Comparison of ENCODE assay signal across 40 cellular contexts in the genomic region with DNA sequence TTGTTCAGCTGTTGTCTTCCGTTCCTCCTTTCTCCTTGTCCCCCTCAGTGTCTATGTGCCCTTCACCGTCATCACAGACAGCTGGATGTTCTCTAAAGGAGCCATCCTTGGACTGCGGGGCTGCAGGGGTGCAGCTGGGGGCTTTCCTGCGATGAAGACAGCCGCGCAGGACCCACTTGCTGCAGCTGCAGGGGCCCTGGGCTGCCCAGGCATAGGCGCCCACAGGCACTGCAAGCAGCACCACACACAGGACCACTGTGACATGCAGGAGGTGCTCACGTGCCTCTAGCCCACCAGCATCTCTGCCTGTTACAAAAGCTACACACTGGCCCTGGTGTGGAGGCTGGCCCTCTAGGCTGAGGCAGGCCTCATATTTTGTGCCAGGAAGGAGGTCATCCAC. TPM values are rescaled to one million over a fixed set of nuclear protein-coding genes. Genes with fewer than 3 reads are reported as not detected.
"Had no signal": no experiment of that assay in that cellular context is flagged by ENCODE, and none has a peak within 500 bp of the region (broad histone marks: within the 10 kb centered on the region; RNA-seq: fewer than 3 reads in every experiment).

No MANE protein-coding gene starts in this region.

- H3K9me3 ChIP-seq: adrenal gland, ascending aorta, body of pancreas, breast epithelium had no signal

- H3K27me3 ChIP-seq: adrenal gland, ascending aorta, body of pancreas, brain microvascular endothelial cell, breast epithelium had no signal

- H3K27ac ChIP-seq: adrenal gland, ascending aorta, body of pancreas, brain microvascular endothelial cell, breast epithelium, cardiac muscle cell had no signal

- ATAC-seq: activated naive CD4-positive, alpha-beta T cell treated with anti-CD3 and anti-CD28 coated beads, Interleukin-2, amount 50 U/mL, for 72 hours; activated naive CD8-positive, alpha-beta T cell treated with anti-CD3 and anti-CD28 coated beads, Interleukin-2, amount 50 U/mL, for 24 hours; activated T-cell treated with anti-CD3 and anti-CD28 coated beads, Interleukin-2, amount 50 U/mL, for 4 hours; activated T-cell treated with anti-CD3 and anti-CD28 coated beads, Interleukin-2, amount 50 U/mL, for 72 hours; activated T-helper 17 cell treated with anti-CD3 and anti-CD28 coated beads, Interleukin-2, amount 50 U/mL, for 72 hours; body of pancreas had no signal

- H3K4me1 ChIP-seq: adrenal gland, ascending aorta, body of pancreas, breast epithelium had no signal

- DNase-seq: activated effector memory CD4-positive, alpha-beta T cell treated with anti-CD3 and anti-CD28 coated beads, Interleukin-2, amount 50 U/mL, for 16 hours; activated effector memory CD4-positive, alpha-beta T cell treated with Interleukin-2 at 50 U/mL for 16 hours; activated gamma-delta T cell; activated gamma-delta T cell treated with Interleukin-2 at 50 U/mL for 16 hours; activated naive CD4-positive, alpha-beta T cell; activated naive CD4-positive, alpha-beta T cell treated with anti-CD3 and anti-CD28 coated beads for 36 hours; activated naive CD4-positive, alpha-beta T cell treated with anti-CD3 and anti-CD28 coated beads, Interleukin-2, amount 10 ng/mL, durations not matched to agents 7 days and 5 days; activated naive CD4-positive, alpha-beta T cell treated with anti-CD3 and anti-CD28 coated beads, Interleukin-2, amount 50 U/mL, for 16 hours; activated naive CD4-positive, alpha-beta T cell treated with Interleukin-2 at 50 U/mL for 16 hours; activated naive CD8-positive, alpha-beta T cell treated with anti-CD3 and anti-CD28 coated beads for 36 hours; activated naive CD8-positive, alpha-beta T cell treated with anti-CD3 and anti-CD28 coated beads, Interleukin-2, amount 10 ng/mL, durations not matched to agents 7 days and 5 days; activated naive CD8-positive, alpha-beta T cell treated with anti-CD3 and anti-CD28 coated beads, Interleukin-2, amount 50 U/mL, for 24 hours; activated T-cell treated with anti-CD3 and anti-CD28 coated beads for 4 hours; activated T-cell treated with anti-CD3 and anti-CD28 coated beads, Interleukin-2, amount 50 U/mL, for 1 hour; activated T-cell treated with anti-CD3 and anti-CD28 coated beads, Interleukin-2, amount 50 U/mL, for 24 hours; activated T-cell treated with anti-CD3 and anti-CD28 coated beads, Interleukin-2, amount 50 U/mL, for 4 hours; activated T-cell treated with anti-CD3 and anti-CD28 coated beads, Interleukin-2, amount 50 U/mL, for 48 hours; activated T-cell treated with anti-CD3 and anti-CD28 coated beads, Interleukin-2, amount 50 U/mL, for 72 hours; adrenal gland; amniotic stem cell; amygdala; anterior cingulate cortex; aorta; body of pancreas; brain microvascular endothelial cell; caudate nucleus; central memory CD4-positive, alpha-beta T cell; cerebellar nuclear complex had no signal

- H3K36me3 ChIP-seq: adrenal gland, ascending aorta, brain microvascular endothelial cell, breast epithelium, cardiac muscle cell had no signal

- H3K4me3 ChIP-seq: adrenal gland, ascending aorta, body of pancreas, breast epithelium, cardiac muscle cell had no signal

RNA-seq across cellular contexts. Expression of gene LRIT2, which starts 3.4 kb away (rescaled TPM):
- total RNA-seq: activated naive CD4-positive, alpha-beta T cell treated with anti-CD3 and anti-CD28 coated beads for 36 hours; activated naive CD4-positive, alpha-beta T cell treated with anti-CD3 and anti-CD28 coated beads, Interleukin-2, amount 50 U/mL, for 72 hours; activated naive CD8-positive, alpha-beta T cell treated with anti-CD3 and anti-CD28 coated beads for 36 hours; activated naive CD8-positive, alpha-beta T cell treated with anti-CD3 and anti-CD28 coated beads, Interleukin-2, amount 10 ng/mL, durations not matched to agents 7 days and 5 days; activated T-cell treated with anti-CD3 and anti-CD28 coated beads, Interleukin-2, amount 50 U/mL, for 4 hours; activated T-cell treated with anti-CD3 and anti-CD28 coated beads, Interleukin-2, amount 50 U/mL, for 72 hours; activated T-helper 1 cell treated with anti-CD3 and anti-CD28 coated beads, Interleukin-12 subunit alpha, Interleukin-12 subunit beta, Interleukin-2, Interleukin-4 antibody, amounts not matched to agents 30 ng/mL and 10 ng/mL and 1 ng/mL, durations not matched to agents 14 hours and 24 hours and 36 hours; activated T-helper 17 cell treated with anti-CD3 and anti-CD28 coated beads, Interleukin-2, amount 50 U/mL, for 72 hours; activated T-helper 2 cell treated with anti-CD3 and anti-CD28 coated beads, Interferon-gamma antibody, Interleukin-2, Interleukin-4, amounts not matched to agents 10 μg/mL and 5 μg/mL and 100 μg/mL, durations not matched to agents 14 hours and 24 hours and 36 hours; adrenal gland; aorta; ascending aorta; astrocyte; body of pancreas; breast epithelium; bronchial epithelial cell; cardiac muscle cell; cerebellum; chondrocyte had no signal
- polyA plus RNA-seq: adipose tissue, adrenal gland, aorta, cardiac muscle cell had no signal

RNA-seq across cellular contexts. Expression of gene LRIT1, which starts 19.4 kb away (rescaled TPM):
- total RNA-seq: activated naive CD4-positive, alpha-beta T cell treated with anti-CD3 and anti-CD28 coated beads for 36 hours; activated naive CD4-positive, alpha-beta T cell treated with anti-CD3 and anti-CD28 coated beads, Interleukin-2, amount 50 U/mL, for 72 hours; activated naive CD8-positive, alpha-beta T cell treated with anti-CD3 and anti-CD28 coated beads for 36 hours; activated naive CD8-positive, alpha-beta T cell treated with anti-CD3 and anti-CD28 coated beads, Interleukin-2, amount 10 ng/mL, durations not matched to agents 7 days and 5 days; activated T-cell treated with anti-CD3 and anti-CD28 coated beads, Interleukin-2, amount 50 U/mL, for 4 hours; activated T-cell treated with anti-CD3 and anti-CD28 coated beads, Interleukin-2, amount 50 U/mL, for 72 hours; activated T-helper 1 cell treated with anti-CD3 and anti-CD28 coated beads, Interleukin-12 subunit alpha, Interleukin-12 subunit beta, Interleukin-2, Interleukin-4 antibody, amounts not matched to agents 30 ng/mL and 10 ng/mL and 1 ng/mL, durations not matched to agents 14 hours and 24 hours and 36 hours; activated T-helper 17 cell treated with anti-CD3 and anti-CD28 coated beads, Interleukin-2, amount 50 U/mL, for 72 hours; activated T-helper 2 cell treated with anti-CD3 and anti-CD28 coated beads, Interferon-gamma antibody, Interleukin-2, Interleukin-4, amounts not matched to agents 10 μg/mL and 5 μg/mL and 100 μg/mL, durations not matched to agents 14 hours and 24 hours and 36 hours; adrenal gland; aorta; ascending aorta; astrocyte; body of pancreas; breast epithelium; bronchial epithelial cell; cardiac muscle cell; cerebellum; chondrocyte had no signal
- polyA plus RNA-seq: adipose tissue, adrenal gland, aorta, cardiac muscle cell had no signal

RNA-seq across cellular contexts. Expression of gene RGR, which starts 22.9 kb away (rescaled TPM):
- total RNA-seq: activated naive CD4-positive, alpha-beta T cell treated with anti-CD3 and anti-CD28 coated beads for 36 hours; activated naive CD4-positive, alpha-beta T cell treated with anti-CD3 and anti-CD28 coated beads, Interleukin-2, amount 50 U/mL, for 72 hours; activated naive CD8-positive, alpha-beta T cell treated with anti-CD3 and anti-CD28 coated beads for 36 hours; activated naive CD8-positive, alpha-beta T cell treated with anti-CD3 and anti-CD28 coated beads, Interleukin-2, amount 10 ng/mL, durations not matched to agents 7 days and 5 days; activated T-cell treated with anti-CD3 and anti-CD28 coated beads, Interleukin-2, amount 50 U/mL, for 4 hours; activated T-cell treated with anti-CD3 and anti-CD28 coated beads, Interleukin-2, amount 50 U/mL, for 72 hours; activated T-helper 1 cell treated with anti-CD3 and anti-CD28 coated beads, Interleukin-12 subunit alpha, Interleukin-12 subunit beta, Interleukin-2, Interleukin-4 antibody, amounts not matched to agents 30 ng/mL and 10 ng/mL and 1 ng/mL, durations not matched to agents 14 hours and 24 hours and 36 hours; activated T-helper 17 cell treated with anti-CD3 and anti-CD28 coated beads, Interleukin-2, amount 50 U/mL, for 72 hours; activated T-helper 2 cell treated with anti-CD3 and anti-CD28 coated beads, Interferon-gamma antibody, Interleukin-2, Interleukin-4, amounts not matched to agents 10 μg/mL and 5 μg/mL and 100 μg/mL, durations not matched to agents 14 hours and 24 hours and 36 hours; adrenal gland; aorta; ascending aorta; astrocyte; body of pancreas; bronchial epithelial cell; cardiac muscle cell; chondrocyte had no signal
- polyA plus RNA-seq: aorta, cardiac muscle cell had no signal

RNA-seq across cellular contexts. Expression of gene CDHR1, which starts 27.6 kb away (rescaled TPM):
- total RNA-seq: ascending aorta had no signal
- polyA plus RNA-seq: aorta had no signal

RNA-seq across cellular contexts. Expression of gene GPR15LG, which starts 48.3 kb away (rescaled TPM):
- total RNA-seq: activated naive CD4-positive, alpha-beta T cell treated with anti-CD3 and anti-CD28 coated beads for 36 hours; activated naive CD4-positive, alpha-beta T cell treated with anti-CD3 and anti-CD28 coated beads, Interleukin-2, amount 50 U/mL, for 72 hours; activated naive CD8-positive, alpha-beta T cell treated with anti-CD3 and anti-CD28 coated beads for 36 hours; activated naive CD8-positive, alpha-beta T cell treated with anti-CD3 and anti-CD28 coated beads, Interleukin-2, amount 10 ng/mL, durations not matched to agents 7 days and 5 days; activated T-cell treated with anti-CD3 and anti-CD28 coated beads, Interleukin-2, amount 50 U/mL, for 4 hours; activated T-cell treated with anti-CD3 and anti-CD28 coated beads, Interleukin-2, amount 50 U/mL, for 72 hours; activated T-helper 1 cell treated with anti-CD3 and anti-CD28 coated beads, Interleukin-12 subunit alpha, Interleukin-12 subunit beta, Interleukin-2, Interleukin-4 antibody, amounts not matched to agents 30 ng/mL and 10 ng/mL and 1 ng/mL, durations not matched to agents 14 hours and 24 hours and 36 hours; activated T-helper 17 cell treated with anti-CD3 and anti-CD28 coated beads, Interleukin-2, amount 50 U/mL, for 72 hours; activated T-helper 2 cell treated with anti-CD3 and anti-CD28 coated beads, Interferon-gamma antibody, Interleukin-2, Interleukin-4, amounts not matched to agents 10 μg/mL and 5 μg/mL and 100 μg/mL, durations not matched to agents 14 hours and 24 hours and 36 hours; aorta; ascending aorta; astrocyte; body of pancreas; cardiac muscle cell; chondrocyte had no signal
- polyA plus RNA-seq: adrenal gland, cardiac muscle cell had no signal
